8 cellular contexts compared by ENCODE assay signal in the genomic region with DNA sequence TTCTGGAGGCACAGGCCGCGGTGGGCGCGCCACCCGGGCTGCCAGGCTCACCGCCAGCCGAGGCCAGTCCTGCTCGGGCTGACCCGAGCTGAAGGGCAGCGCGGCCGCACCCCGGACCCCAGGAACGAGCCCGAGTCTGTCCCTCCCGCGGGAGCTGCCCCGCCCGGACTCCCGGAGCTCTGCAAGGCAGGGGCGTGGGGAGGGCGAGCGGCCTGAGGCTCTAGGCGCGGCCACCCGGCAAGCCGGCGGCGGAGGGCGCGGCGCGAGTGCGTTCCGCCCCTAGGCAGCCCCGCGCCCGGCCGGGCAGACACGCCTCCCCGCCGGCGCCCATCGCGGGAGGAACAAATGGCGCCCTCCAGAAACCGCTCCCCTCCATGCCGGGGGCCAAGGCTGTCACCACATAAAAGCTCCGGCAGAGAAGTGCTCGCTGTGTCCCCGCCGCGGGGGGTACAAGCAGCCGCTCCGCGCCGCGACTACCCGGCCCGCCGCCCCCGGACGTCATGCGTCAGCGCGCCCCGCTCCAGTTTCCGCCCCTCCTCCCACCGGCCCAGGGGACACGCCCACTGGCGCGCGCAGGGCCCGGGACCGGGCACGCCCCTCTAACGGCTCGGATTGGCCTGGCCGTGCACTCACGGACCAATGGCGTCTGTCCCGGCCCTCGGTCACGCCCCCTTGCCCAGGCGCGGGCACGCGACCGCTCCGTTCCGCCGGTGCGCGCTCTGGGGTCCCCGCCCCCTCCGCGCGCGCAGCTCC. TPM values are rescaled to one million over a fixed set of nuclear protein-coding genes. Genes with fewer than 3 reads are reported as not detected.
DNase-seq lines count a peak whose midpoint lies in the region; ATAC-seq and TF ChIP-seq lines count a peak whose summit lies in the region.

No MANE protein-coding gene starts in this region.

- peaks cover 48% of the 10 kb centered on the region for H3K36me3 Mint-ChIP-seq in activated CD4-positive, alpha-beta T cell treated with anti-CD3 and anti-CD28 coated beads, Interleukin-2, amount 10 ng/mL, durations not matched to agents 7 days and 5 days (ENCODE audit: low read depth)

- no peaks in the 10 kb centered on the region for H3K27me3 ChIP-seq in BLaER1

- H3K4me2 ChIP-seq in BLaER1: peak overlapping the region; percentile 96

- H3K36me3 ChIP-seq in BLaER1: peaks cover 10% of the 10 kb centered on the region; the same call in 1 of the 2 replicates

- H3K27ac ChIP-seq in BLaER1 (peak overlapping the region; percentile 99), coronary artery (peak overlapping the region; percentile 97 to 99)

- peaks cover 33% of the 10 kb centered on the region for H4K20me1 ChIP-seq in BLaER1

- peak overlapping the region; percentile 86 for H3K4me3 Mint-ChIP-seq in activated CD4-positive, alpha-beta T cell treated with anti-CD3 and anti-CD28 coated beads, Interleukin-2, amount 10 ng/mL, durations not matched to agents 7 days and 5 days

- DNase-seq in GM19240 (ENCODE audit: insufficient read length, low spot score): peak; percentile 90
- DNase-seq in NCI-H524 (lab: John Stamatoyannopoulos, UW): peak; percentile 98 to 99
- peak; percentile 99 for DNase-seq in activated CD4-positive, alpha-beta T cell treated with anti-CD3 and anti-CD28 coated beads, Interleukin-2, amount 10 ng/mL, durations not matched to agents 7 days and 5 days
- DNase-seq in coronary artery (ENCODE audit: low spot score): peak; percentile 99
- peak; percentile 92 to 99 for DNase-seq in left colon
- peak; percentile 96 to 99 (median 98) for DNase-seq in stimulated activated CD4-positive, alpha-beta T cell treated with anti-CD3 and anti-CD28 coated beads, Interleukin-1b, Interleukin-23, amount 100 ng/mL, for 24 hours (ENCODE audit: low read depth in 4 of 4, low spot score in 1 of 4)

- CTCF ChIA-PET in activated CD4-positive, alpha-beta T cell treated with anti-CD3 and anti-CD28 coated beads, Interleukin-2, amount 10 ng/mL, durations not matched to agents 7 days and 5 days (lab: Charles Lee): interaction anchor here (0.7 to 2.5 kb wide), 8 partner anchors 10 to 163 kb away, joined by 3 to 9 read pairs (median 4); no protein-coding TSS in a partner anchor

- TF ChIP-seq CTCF in coronary artery (IDR thresholded peaks at IDR 0.05): no peak

- peaks cover 50% of the 10 kb centered on the region for H3K4me1 Mint-ChIP-seq in activated CD4-positive, alpha-beta T cell treated with anti-CD3 and anti-CD28 coated beads, Interleukin-2, amount 10 ng/mL, durations not matched to agents 7 days and 5 days

- POLR2A ChIA-PET in activated CD4-positive, alpha-beta T cell treated with anti-CD3 and anti-CD28 coated beads, Interleukin-2, amount 10 ng/mL, durations not matched to agents 7 days and 5 days (lab: Charles Lee): interaction anchor here (0.8 to 0.9 kb wide), 3 partner anchors 27 to 111 kb away, joined by 3 to 6 read pairs (median 6); no protein-coding TSS in a partner anchor

- H3K4me3 ChIP-seq in BLaER1: peak overlapping the region; percentile 83
- H3K4me3 ChIP-seq in coronary artery: peak overlapping the region; percentile 92

- no peaks in the 10 kb centered on the region for H3K27me3 Mint-ChIP-seq in activated CD4-positive, alpha-beta T cell treated with anti-CD3 and anti-CD28 coated beads, Interleukin-2, amount 10 ng/mL, durations not matched to agents 7 days and 5 days

- intact Hi-C loops in left colon (cut with DNase I, micrococcal nuclease): no loop called here

- H3K4me1 ChIP-seq in BLaER1: peaks cover 61% of the 10 kb centered on the region

- H3K9me3 ChIP-seq in BLaER1: peaks cover 5% of the 10 kb centered on the region; the same call in 1 of the 2 replicates

- H3K9me3 Mint-ChIP-seq in activated CD4-positive, alpha-beta T cell treated with anti-CD3 and anti-CD28 coated beads, Interleukin-2, amount 10 ng/mL, durations not matched to agents 7 days and 5 days: peaks cover 7% of the 10 kb centered on the region

- H3K27ac Mint-ChIP-seq in activated CD4-positive, alpha-beta T cell treated with anti-CD3 and anti-CD28 coated beads, Interleukin-2, amount 10 ng/mL, durations not matched to agents 7 days and 5 days: peak overlapping the region; percentile 76

- peak; percentile 62 for ATAC-seq in HG03442 (IDR thresholded peaks at IDR 0.05; ENCODE audit: unreplicated experiment)
- ATAC-seq in left colon: peak; percentile 72

- H3K9ac ChIP-seq in BLaER1: peak overlapping the region; percentile 95

RNA-seq across cellular contexts. Expression of gene KLF13, which starts 0.5 kb away (rescaled TPM):
- total RNA-seq in activated CD4-positive, alpha-beta T cell treated with anti-CD3 and anti-CD28 coated beads, Interleukin-2, amount 10 ng/mL, durations not matched to agents 7 days and 5 days: 100 to 1,000 TPM; 235 to 264 TPM
- total RNA-seq in left colon: 100 to 1,000 TPM in 1 of 2 donors, 10 to 100 TPM in 1; 36.8 to 103 TPM

Comparison
In these comparisons a context has a peak if more than half of its experiments do, and no peak if none do; other contexts are left out.
1. Peak in every context shown above with its lines: DNase-seq, ATAC-seq, H3K4me3 ChIP-seq and H3K27ac ChIP-seq.